Comparison of ENCODE assay signal across 19 cellular contexts in genomic region chr5:65971643-65972042, GRCh38. TPM values are rescaled to one million over a fixed set of nuclear protein-coding genes. Genes with fewer than 3 reads are reported as not detected.
A peak's percentile ranks its signal among the peaks of the same experiment; 100 is the strongest.
DNase-seq lines count a peak whose midpoint lies in the region; ATAC-seq and TF ChIP-seq lines count a peak whose summit lies in the region.
"Had no signal": no experiment of that assay in that cellular context is flagged by ENCODE, and none has a peak within 500 bp of the region (broad histone marks: within the 10 kb centered on the region; RNA-seq: fewer than 3 reads in every experiment).

No MANE protein-coding gene starts in this region.

- peak overlapping the region in 2 of 3 experiments; percentile 7 to 30 for H3K27ac Mint-ChIP-seq in nephron

- peaks cover 53% of the 10 kb centered on the region for H3K36me3 Mint-ChIP-seq in nephron (ENCODE audit: low read depth)

- no peaks in the 10 kb centered on the region for H3K27me3 Mint-ChIP-seq in nephron (ENCODE audit: low read depth)

- no peak for TF ChIP-seq CTCF in nephron (IDR thresholded peaks at IDR 0.05; ENCODE audit: unreplicated experiment in 3 of 3)

- H3K9me3 Mint-ChIP-seq in nephron, result peaks cover 17% of the 10 kb centered on the region

- ATAC-seq in left ventricle myocardium superior, result peak; percentile 10
- ATAC-seq: HCT116, Right ventricle myocardium inferior had no signal

- H3K4me1 Mint-ChIP-seq in nephron, result peaks cover 29% of the 10 kb centered on the region

- intact Hi-C loops in left ventricle myocardium superior (cut with micrococcal nuclease) (no loop called here), cardiac septum (cut with DNase I) (no loop called here)

- H3K4me3 Mint-ChIP-seq in nephron, result no peak overlapping the region

- DNase-seq in left ventricle myocardium superior (no peak), cardiac septum (ENCODE audit: low spot score) (no peak), RPMI8226 (peak; percentile 11), NCI-H1048 (lab: John Stamatoyannopoulos, UW) (no peak), HCEC 1CT (no peak), superior temporal gyrus (ENCODE audit: extremely low spot score) (no peak), NCI-H2081 treated with DMSO at 0.1 percent for 48 hours (lab: John Stamatoyannopoulos, UW) (no peak)
- DNase-seq: 8988T; Calu3; CD4-positive, CD25-positive, alpha-beta regulatory T cell; DMS53; EL; NCI-H1694 treated with DMSO at 0.1 percent for 48 hours; NCI-H345; NCI-H524 treated with DMSO at 0.1 percent for 48 hours; Peyer's patch had no signal

RNA-seq across cellular contexts. Expression of gene ERBIN, which starts 45.3 kb away (rescaled TPM):
- total RNA-seq in left ventricle myocardium superior, result 39.6 TPM
- total RNA-seq in cardiac septum, result 55.8 TPM
